In the genomic region with DNA sequence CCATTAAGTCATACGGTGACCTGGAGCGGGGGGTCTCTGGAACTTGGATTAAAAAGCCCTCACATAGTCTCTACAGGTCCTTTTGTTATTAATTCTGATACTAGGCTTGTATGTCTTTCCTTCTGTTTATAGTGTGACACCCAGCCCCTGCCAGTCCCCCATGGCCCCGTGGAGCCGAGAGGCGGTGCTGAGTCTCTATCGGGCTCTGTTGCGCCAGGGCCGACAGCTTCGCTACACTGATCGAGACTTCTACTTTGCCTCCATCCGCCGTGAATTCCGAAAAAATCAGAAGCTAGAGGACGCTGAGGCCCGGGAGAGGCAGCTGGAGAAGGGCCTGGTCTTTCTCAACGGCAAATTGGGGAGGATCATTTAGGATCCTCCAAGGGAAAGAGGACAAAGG, we compare ENCODE assay signal across 11 cellular contexts. TPM values are rescaled to one million over a fixed set of nuclear protein-coding genes. Genes with fewer than 3 reads are reported as not detected.
DNase-seq lines count a peak whose midpoint lies in the region; ATAC-seq and TF ChIP-seq lines count a peak whose summit lies in the region.
"Had no signal": no experiment of that assay in that cellular context is flagged by ENCODE, and none has a peak within 500 bp of the region (broad histone marks: within the 10 kb centered on the region; RNA-seq: fewer than 3 reads in every experiment).

No MANE protein-coding gene starts in this region.

- H3K9ac ChIP-seq in OCI-LY1 (ENCODE audit: low read length) (peak overlapping the region; percentile 96; the same call in 1 of the 2 replicates), skeletal muscle satellite cell (ENCODE audit: low read depth, low read length) (peak overlapping the region; percentile 91)

- H3K4me1 ChIP-seq in OCI-LY1 (ENCODE audit: insufficient read depth, low read length, severe bottlenecking) (peaks cover 19% of the 10 kb centered on the region), skeletal muscle satellite cell (ENCODE audit: control insufficient read depth, insufficient read depth, low read length) (peaks cover 11% of the 10 kb centered on the region)

- no peaks in the 10 kb centered on the region for H4K20me1 ChIP-seq in OCI-LY1 (ENCODE audit: insufficient read depth, low read length)

- H3K4me3 ChIP-seq in OCI-LY1 (ENCODE audit: low read depth, low read length, poor library complexity, severe bottlenecking): peak overlapping the region; percentile 92
- no peak overlapping the region for H3K4me3 ChIP-seq in skeletal muscle satellite cell (ENCODE audit: low read length)

- H3K4me2 ChIP-seq in OCI-LY1 (ENCODE audit: low read length) (peak overlapping the region; percentile 100), skeletal muscle satellite cell (ENCODE audit: low read length) (peak overlapping the region; percentile 85)

- peaks cover 42% of the 10 kb centered on the region for H3K4me1 Mint-ChIP-seq in activated T-cell treated with anti-CD3 and anti-CD28 coated beads, Interleukin-2, amount 50 U/mL, for 4 hours (ENCODE audit: low read depth)
- H3K4me1 Mint-ChIP-seq in chondrocyte (ENCODE audit: low read depth): peaks cover 17% of the 10 kb centered on the region

- H2AFZ ChIP-seq in OCI-LY1 (ENCODE audit: low read length): no peak overlapping the region

- peak overlapping the region; percentile 79 for H3K27ac Mint-ChIP-seq in chondrocyte (ENCODE audit: unreplicated experiment)

- H3K4me3 Mint-ChIP-seq in activated T-cell treated with anti-CD3 and anti-CD28 coated beads, Interleukin-2, amount 50 U/mL, for 4 hours: peak overlapping the region; percentile 95
- no peak overlapping the region for H3K4me3 Mint-ChIP-seq in chondrocyte (ENCODE audit: unreplicated experiment)

- TF ChIP-seq CTCF in OCI-LY1 (IDR thresholded peaks at IDR 0.05; ENCODE audit: low read length) (no peak), chondrocyte (IDR thresholded peaks at IDR 0.05) (no peak)

- H3K9me2 ChIP-seq in OCI-LY1 (ENCODE audit: low read depth, low read length): no peaks in the 10 kb centered on the region

- no peaks in the 10 kb centered on the region for H3F3A ChIP-seq in OCI-LY1 (ENCODE audit: insufficient read depth, low read length)

- H3K9me3 Mint-ChIP-seq in activated T-cell treated with anti-CD3 and anti-CD28 coated beads, Interleukin-2, amount 50 U/mL, for 4 hours: no peaks in the 10 kb centered on the region
- H3K9me3 Mint-ChIP-seq in chondrocyte (ENCODE audit: low read depth): no peaks in the 10 kb centered on the region

- no peak for ATAC-seq in activated T-cell treated with anti-CD3 and anti-CD28 coated beads, Interleukin-2, amount 50 U/mL, for 4 hours
- ATAC-seq: Panc1 had no signal

- no peaks in the 10 kb centered on the region for H3K27me3 ChIP-seq in OCI-LY1 (ENCODE audit: insufficient read depth, low read length)
- H3K27me3 ChIP-seq in skeletal muscle satellite cell (ENCODE audit: control insufficient read depth, insufficient read depth, low read length): no peaks in the 10 kb centered on the region
- H3K27me3 ChIP-seq: vagina had no signal

- no peak overlapping the region for H3K27ac ChIP-seq in OCI-LY1 (ENCODE audit: low read depth, low read length, poor library complexity, severe bottlenecking)
- H3K27ac ChIP-seq: coronary artery, vagina had no signal

- peaks cover 62% of the 10 kb centered on the region for H3K36me3 ChIP-seq in OCI-LY1 (ENCODE audit: insufficient read depth, low read length)
- H3K36me3 ChIP-seq in skeletal muscle satellite cell (ENCODE audit: insufficient read depth, low read length): peaks cover 42% of the 10 kb centered on the region

- H3K27me3 Mint-ChIP-seq in activated T-cell treated with anti-CD3 and anti-CD28 coated beads, Interleukin-2, amount 50 U/mL, for 4 hours (ENCODE audit: low read depth): no peaks in the 10 kb centered on the region
- no peaks in the 10 kb centered on the region for H3K27me3 Mint-ChIP-seq in chondrocyte (ENCODE audit: low read depth)

- H3K79me2 ChIP-seq in OCI-LY1 (ENCODE audit: insufficient read depth, low read length): peaks cover 29% of the 10 kb centered on the region

- no peak for DNase-seq in activated T-cell treated with anti-CD3 and anti-CD28 coated beads, Interleukin-2, amount 50 U/mL, for 4 hours
- no peak for DNase-seq in activated T-cell treated with anti-CD3 and anti-CD28 coated beads, Interleukin-2, amount 50 U/mL, for 1 hour
- DNase-seq in chondrocyte (ENCODE audit: low spot score) (no peak), NCI-H2081 (lab: John Stamatoyannopoulos, UW) (no peak), nucleus accumbens (lab: John Stamatoyannopoulos, UW) (no peak)
- DNase-seq in stimulated activated CD4-positive, alpha-beta T cell treated with anti-CD3 and anti-CD28 coated beads, Interleukin-4, amount 100 ng/mL, for 1 hour: no peak

- no peaks in the 10 kb centered on the region for H3K9me3 ChIP-seq in OCI-LY1 (ENCODE audit: low read length)
- no peaks in the 10 kb centered on the region for H3K9me3 ChIP-seq in skeletal muscle satellite cell (replicated peaks; ENCODE audit: low read length)
- H3K9me3 ChIP-seq: vagina had no signal

- peaks cover 33% of the 10 kb centered on the region for H3K36me3 Mint-ChIP-seq in activated T-cell treated with anti-CD3 and anti-CD28 coated beads, Interleukin-2, amount 50 U/mL, for 4 hours (ENCODE audit: insufficient read depth)
- H3K36me3 Mint-ChIP-seq in chondrocyte (ENCODE audit: low read depth): peaks cover 19% of the 10 kb centered on the region

RNA-seq across cellular contexts. Expression of a gene that starts 2.0 kb away (rescaled TPM):
- 10 to 100 TPM; 69.9 to 76.6 (median 70.7) TPM for total RNA-seq in activated T-cell treated with anti-CD3 and anti-CD28 coated beads, Interleukin-2, amount 50 U/mL, for 4 hours
- total RNA-seq in chondrocyte: 22.7 to 24.0 TPM (median 23.0 TPM) in 3 replicates
- 33.6 and 33.7 TPM in 2 replicates for total RNA-seq in skeletal muscle satellite cell (2012; rRNA removed)

RNA-seq across cellular contexts. Expression of a gene that starts 16.3 kb away (rescaled TPM):
- 100 to 1,000 TPM; 611 to 673 (median 650) TPM for total RNA-seq in activated T-cell treated with anti-CD3 and anti-CD28 coated beads, Interleukin-2, amount 50 U/mL, for 4 hours
- 128 to 541 TPM (median 513 TPM) in 3 replicates for total RNA-seq in chondrocyte
- total RNA-seq in skeletal muscle satellite cell (2012; rRNA removed): 164 and 266 TPM in 2 replicates

RNA-seq across cellular contexts. Expression of a gene that starts 28.5 kb away (rescaled TPM):
- 100 to 1,000 TPM; 198 to 208 (median 201) TPM for total RNA-seq in activated T-cell treated with anti-CD3 and anti-CD28 coated beads, Interleukin-2, amount 50 U/mL, for 4 hours
- total RNA-seq in chondrocyte: 44.1 to 52.3 TPM (median 47.9 TPM) in 3 replicates
- 45.2 and 62.4 TPM in 2 replicates for total RNA-seq in skeletal muscle satellite cell (2012; rRNA removed)

RNA-seq across cellular contexts. Expression of a gene that starts 47.3 kb away (rescaled TPM):
- total RNA-seq in activated T-cell treated with anti-CD3 and anti-CD28 coated beads, Interleukin-2, amount 50 U/mL, for 4 hours: under 1 TPM; 0.30 to 0.90 (median 0.40) TPM
- total RNA-seq in chondrocyte: 3.6 to 6.4 TPM (median 6.1 TPM) in 3 replicates
- total RNA-seq in skeletal muscle satellite cell (2012; rRNA removed): under 0.01 TPM in 1 of 2 replicates, not detected in the other
